8 cellular contexts compared by ENCODE assay signal in genomic region chr1:105793541-105794146, GRCh38.
DNase-seq lines count a peak whose midpoint lies in the region; FAIRE-seq and TF ChIP-seq lines count a peak whose summit lies in the region.

No MANE protein-coding gene starts in this region.

- no peak overlapping the region for H3K4me3 ChIP-seq in Peyer's patch

- H3K36me3 ChIP-seq in Peyer's patch = no peaks in the 10 kb centered on the region

- no peak overlapping the region for H3K27ac Mint-ChIP-seq in activated T-helper 1 cell treated with anti-CD3 and anti-CD28 coated beads, Interleukin-12 subunit alpha, Interleukin-12 subunit beta, Interleukin-2, Interleukin-4 antibody, amounts not matched to agents 30 ng/mL and 10 ng/mL and 1 ng/mL, durations not matched to agents 14 hours and 24 hours and 36 hours

- no peaks in the 10 kb centered on the region for H3K9me3 ChIP-seq in Peyer's patch

- H3K27me3 ChIP-seq in Peyer's patch = no peaks in the 10 kb centered on the region

- no peak for TF ChIP-seq POLR2A in Peyer's patch (IDR thresholded peaks at IDR 0.05)

- no peaks in the 10 kb centered on the region for H3K36me3 Mint-ChIP-seq in activated T-helper 1 cell treated with anti-CD3 and anti-CD28 coated beads, Interleukin-12 subunit alpha, Interleukin-12 subunit beta, Interleukin-2, Interleukin-4 antibody, amounts not matched to agents 30 ng/mL and 10 ng/mL and 1 ng/mL, durations not matched to agents 14 hours and 24 hours and 36 hours (ENCODE audit: low read depth)

- intact Hi-C loops in posterior cingulate gyrus (cut with DNase I) (loop anchor here (2.0 to 10.0 kb wide), 2 partner anchors 1013 to 1149 kb away; no protein-coding TSS in a partner anchor), cardiac septum (cut with DNase I) (loop anchor here (10.0 kb wide), 1 partner anchor 1009 kb away; no protein-coding TSS in a partner anchor)
- intact Hi-C loops in activated T-helper 1 cell treated with anti-CD3 and anti-CD28 coated beads, Interleukin-12 subunit alpha, Interleukin-12 subunit beta, Interleukin-2, Interleukin-4 antibody, amounts not matched to agents 30 ng/mL and 10 ng/mL and 1 ng/mL, durations not matched to agents 14 hours and 24 hours and 36 hours (cut with micrococcal nuclease) = loop anchor here (5.0 kb wide), 1 partner anchor 1011 kb away; no protein-coding TSS in a partner anchor

- H3K27ac ChIP-seq in Peyer's patch = no peak overlapping the region

- no peak overlapping the region for H3K4me3 Mint-ChIP-seq in activated T-helper 1 cell treated with anti-CD3 and anti-CD28 coated beads, Interleukin-12 subunit alpha, Interleukin-12 subunit beta, Interleukin-2, Interleukin-4 antibody, amounts not matched to agents 30 ng/mL and 10 ng/mL and 1 ng/mL, durations not matched to agents 14 hours and 24 hours and 36 hours

- no peaks in the 10 kb centered on the region for H3K9me3 Mint-ChIP-seq in activated T-helper 1 cell treated with anti-CD3 and anti-CD28 coated beads, Interleukin-12 subunit alpha, Interleukin-12 subunit beta, Interleukin-2, Interleukin-4 antibody, amounts not matched to agents 30 ng/mL and 10 ng/mL and 1 ng/mL, durations not matched to agents 14 hours and 24 hours and 36 hours

- peak; percentile 63 for FAIRE-seq in D721Med (lab: Jason Lieb, UNC)

- H3K27me3 Mint-ChIP-seq in activated T-helper 1 cell treated with anti-CD3 and anti-CD28 coated beads, Interleukin-12 subunit alpha, Interleukin-12 subunit beta, Interleukin-2, Interleukin-4 antibody, amounts not matched to agents 30 ng/mL and 10 ng/mL and 1 ng/mL, durations not matched to agents 14 hours and 24 hours and 36 hours (ENCODE audit: insufficient read depth) = no peaks in the 10 kb centered on the region

- H3K4me1 Mint-ChIP-seq in activated T-helper 1 cell treated with anti-CD3 and anti-CD28 coated beads, Interleukin-12 subunit alpha, Interleukin-12 subunit beta, Interleukin-2, Interleukin-4 antibody, amounts not matched to agents 30 ng/mL and 10 ng/mL and 1 ng/mL, durations not matched to agents 14 hours and 24 hours and 36 hours (ENCODE audit: low read depth) = no peaks in the 10 kb centered on the region

- no peaks in the 10 kb centered on the region for H3K4me1 ChIP-seq in Peyer's patch

- TF ChIP-seq CTCF in D721Med (IDR thresholded peaks at IDR 0.05; ENCODE audit: insufficient read depth, missing control alignments) = peak; percentile 69
- peak in 4 of 6 experiments; percentile 50 to 62 (median 61) for TF ChIP-seq CTCF in Peyer's patch (IDR thresholded peaks at IDR 0.05)

- DNase-seq in D721Med (ENCODE audit: insufficient read length, low spot score) (no peak), GM19240 (ENCODE audit: insufficient read length, low spot score) (peak; percentile 1), Kasumi-1 (lab: John Stamatoyannopoulos, UW) (peak; percentile 53 to 73), Peyer's patch (peak in 1 of 3 donors; percentile 61), fibroblast of gingiva (ENCODE audit: low read depth) (peak; percentile 27), posterior cingulate gyrus (peak in 6 of 10 donors; percentile 24 to 79 (median 40)), cardiac septum (ENCODE audit: low spot score) (no peak)
- no peak for DNase-seq in activated T-helper 1 cell treated with anti-CD3 and anti-CD28 coated beads, Interleukin-12 subunit alpha, Interleukin-12 subunit beta, Interleukin-2, Interleukin-4 antibody, amounts not matched to agents 30 ng/mL and 10 ng/mL and 1 ng/mL, durations not matched to agents 14 hours and 24 hours and 36 hours (ENCODE audit: low spot score)

Comparison
In these comparisons a context has a peak if more than half of its experiments do, and no peak if none do; other contexts are left out.
1. DNase-seq: peak in GM19240 (single experiment), Kasumi-1 (2 of 2), fibroblast of gingiva (single experiment) and posterior cingulate gyrus (6 of 10); none in D721Med (single experiment), activated T-helper 1 cell treated with anti-CD3 and anti-CD28 coated beads, Interleukin-12 subunit alpha, Interleukin-12 subunit beta, Interleukin-2, Interleukin-4 antibody, amounts not matched to agents 30 ng/mL and 10 ng/mL and 1 ng/mL, durations not matched to agents 14 hours and 24 hours and 36 hours (single experiment) and cardiac septum (single experiment).